Comparison of ENCODE assay signal across 8 cellular contexts in the genomic region with DNA sequence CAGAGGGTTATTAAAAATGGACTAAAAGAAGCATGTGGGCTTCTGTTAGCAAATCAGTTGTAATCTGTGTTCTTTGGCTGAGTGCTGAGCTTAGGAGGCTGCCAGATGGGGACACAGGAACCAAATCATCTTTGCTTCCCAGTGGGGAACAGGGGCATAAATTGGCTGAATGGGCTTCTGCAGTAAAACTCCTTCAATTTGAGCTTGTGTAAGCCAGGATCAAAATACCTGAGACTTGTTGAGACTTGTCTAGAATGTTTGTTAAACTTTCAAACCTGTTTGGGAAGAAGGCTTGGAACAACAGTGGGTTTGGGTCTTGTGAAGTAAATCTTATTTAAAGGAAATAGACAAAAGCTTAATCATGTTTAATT. TPM values are rescaled to one million over a fixed set of nuclear protein-coding genes. Genes with fewer than 3 reads are reported as not detected.
DNase-seq lines count a peak whose midpoint lies in the region; ATAC-seq and TF ChIP-seq lines count a peak whose summit lies in the region.

No MANE protein-coding gene starts in this region.

- H3K4me1 ChIP-seq in mucosa of descending colon (ENCODE audit: low read depth), result peaks cover 24% of the 10 kb centered on the region

- DNase-seq in Calu3, result no peak
- peak; percentile 30 for DNase-seq in NCI-H146 treated with DMSO at 0.1 percent for 48 hours (lab: John Stamatoyannopoulos, UW; ENCODE audit: unreplicated experiment)
- peak; percentile 62 for DNase-seq in astrocyte of the spinal cord (ENCODE audit: low read depth, low spot score)
- no peak for DNase-seq in mucosa of descending colon
- DNase-seq in NCI-H128 (lab: John Stamatoyannopoulos, UW; ENCODE audit: unreplicated experiment), result no peak

- H3K27me3 Mint-ChIP-seq in Calu3 (ENCODE audit: unreplicated experiment), result no peaks in the 10 kb centered on the region

- BruUV-seq in Calu3 (replicated peaks; lab: Mats Ljungman, UMichigan), result TSS peak; percentile 95

- H3K4me1 Mint-ChIP-seq in Calu3 (ENCODE audit: low read depth, unreplicated experiment), result peaks cover 41% of the 10 kb centered on the region

- intact Hi-C loops in Calu3 (cut with micrococcal nuclease; ENCODE audit: unreplicated experiment), result no loop called here
- intact Hi-C loops in mucosa of descending colon (cut with DNase I, micrococcal nuclease), result no loop called here

- H3K36me3 ChIP-seq in mucosa of descending colon (ENCODE audit: low read depth), result no peaks in the 10 kb centered on the region

- no peak overlapping the region for H3K4me3 ChIP-seq in astrocyte of the spinal cord (ENCODE audit: low read depth, low read length)
- no peak overlapping the region for H3K4me3 ChIP-seq in mucosa of descending colon

- CTCF ChIA-PET in Calu3 (lab: Charles Lee), result interaction anchor here (0.5 to 1.4 kb wide), 6 partner anchors 7 to 56 kb away, joined by 3 to 8 read pairs (median 3); no protein-coding TSS in a partner anchor

- H3K9me3 Mint-ChIP-seq in Calu3 (ENCODE audit: low read depth, unreplicated experiment), result no peaks in the 10 kb centered on the region

- ATAC-seq in mucosa of descending colon (peak; percentile 5), HG02852 (IDR thresholded peaks at IDR 0.05; ENCODE audit: unreplicated experiment) (no peak), GM18505 (IDR thresholded peaks at IDR 0.05; ENCODE audit: unreplicated experiment) (no peak), GM21447 (IDR thresholded peaks at IDR 0.05; ENCODE audit: unreplicated experiment) (no peak)

- in situ Hi-C loops in astrocyte of the spinal cord (cut with HindIII; ENCODE audit: low sequenced_read_pairs), result no loop called here

- H3K36me3 Mint-ChIP-seq in Calu3 (ENCODE audit: insufficient read depth, unreplicated experiment), result peaks cover 10% of the 10 kb centered on the region

- H3K4me3 Mint-ChIP-seq in Calu3 (ENCODE audit: low read depth, unreplicated experiment), result peak overlapping the region; percentile 9

- no peak for TF ChIP-seq POLR2A in GM18505 (IDR thresholded peaks at IDR 0.05; ENCODE audit: borderline replicate concordance, extremely low read depth, insufficient read depth, insufficient read length)

- no peaks in the 10 kb centered on the region for H3K9me3 ChIP-seq in mucosa of descending colon

- peak overlapping the region; percentile 66 for H3K27ac Mint-ChIP-seq in Calu3 (ENCODE audit: unreplicated experiment)

- TF ChIP-seq CTCF in Calu3 (IDR thresholded peaks at IDR 0.05; ENCODE audit: unreplicated experiment) (no peak), astrocyte of the spinal cord (IDR thresholded peaks at IDR 0.05; ENCODE audit: low read depth, low read length) (no peak), mucosa of descending colon (IDR thresholded peaks at IDR 0.05) (no peak)

RNA-seq across cellular contexts. Expression of a gene that starts 32.2 kb away (rescaled TPM):
- total RNA-seq in Calu3 (2022), result 24.2 and 30.6 TPM in 2 replicates
- total RNA-seq in mucosa of descending colon, result 10 to 100 TPM in 2 of 3 donors, 1 to 10 TPM in 1; 8.7 to 15.7 (median 12.3) TPM

Comparison
In these comparisons a context has a peak if more than half of its experiments do, and no peak if none do; other contexts are left out.
1. DNase-seq: peak in NCI-H146 treated with DMSO at 0.1 percent for 48 hours (single experiment) and astrocyte of the spinal cord (single experiment); none in Calu3 (single experiment), mucosa of descending colon (0 of 3) and NCI-H128 (single experiment).